1 cellular context compared by ENCODE assay signal in the genomic region with DNA sequence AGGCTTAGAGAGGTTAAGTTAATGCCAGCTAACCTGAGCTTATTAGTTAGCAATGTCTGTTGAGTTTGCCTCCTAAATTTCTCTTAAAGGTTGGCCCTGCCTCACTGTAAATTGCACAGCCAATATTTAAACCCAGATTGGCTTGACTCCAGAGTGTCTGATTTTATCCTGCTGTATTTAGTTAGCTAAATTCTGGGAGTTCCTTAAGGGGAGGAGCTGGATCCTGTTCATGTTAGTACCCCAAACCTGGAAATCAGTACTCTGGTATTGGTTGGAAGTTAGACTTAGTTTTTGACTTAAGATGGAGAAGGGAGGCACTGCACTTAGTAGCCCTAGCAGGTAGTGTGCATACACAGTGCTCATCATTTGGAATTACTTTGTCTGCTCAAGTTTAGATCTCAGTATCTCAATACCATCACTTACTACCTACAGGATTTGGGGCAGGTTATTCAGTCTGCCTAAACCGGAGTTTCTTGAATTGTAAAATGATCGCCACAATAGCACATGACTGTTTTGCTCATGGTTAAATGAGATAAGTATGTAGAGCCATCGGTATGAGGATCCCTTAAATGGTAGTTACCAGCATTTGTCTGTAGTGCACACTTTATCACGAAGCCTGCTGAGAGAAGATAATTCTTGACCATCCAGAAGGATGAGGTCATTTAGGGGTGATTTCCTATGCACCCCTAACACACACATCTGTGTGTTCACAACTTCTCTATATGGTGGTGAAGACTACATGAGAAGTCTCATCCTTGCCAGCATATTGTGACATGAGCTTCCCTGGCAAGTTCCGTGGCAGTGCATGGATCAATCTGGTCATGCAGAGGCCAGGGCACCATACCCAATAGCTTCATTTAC.
TF ChIP-seq lines count a peak whose summit lies in the region.

No MANE protein-coding gene starts in this region.

TF ChIP-seq in K562, 482 proteins besides CTCF, POLR2A, EP300 and RAD21 (continued from another document and continues in another):
- TF ChIP-seq, protein P1, sequence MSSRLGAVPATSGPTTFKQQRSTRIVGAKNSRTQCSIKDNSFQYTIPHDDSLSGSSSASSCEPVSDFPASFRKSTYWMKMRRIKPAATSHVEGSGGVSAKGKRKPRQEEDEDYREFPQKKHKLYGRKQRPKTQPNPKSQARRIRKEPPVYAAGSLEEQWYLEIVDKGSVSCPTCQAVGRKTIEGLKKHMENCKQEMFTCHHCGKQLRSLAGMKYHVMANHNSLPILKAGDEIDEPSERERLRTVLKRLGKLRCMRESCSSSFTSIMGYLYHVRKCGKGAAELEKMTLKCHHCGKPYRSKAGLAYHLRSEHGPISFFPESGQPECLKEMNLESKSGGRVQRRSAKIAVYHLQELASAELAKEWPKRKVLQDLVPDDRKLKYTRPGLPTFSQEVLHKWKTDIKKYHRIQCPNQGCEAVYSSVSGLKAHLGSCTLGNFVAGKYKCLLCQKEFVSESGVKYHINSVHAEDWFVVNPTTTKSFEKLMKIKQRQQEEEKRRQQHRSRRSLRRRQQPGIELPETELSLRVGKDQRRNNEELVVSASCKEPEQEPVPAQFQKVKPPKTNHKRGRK (tag; IDR thresholded peaks at IDR 0.05), result no peak
- TF ChIP-seq PKNOX1 (IDR thresholded peaks at IDR 0.05) (no peak), ZNF408 (CRISPR knock-in tag; IDR thresholded peaks at IDR 0.05; ENCODE audit: low read depth) (no peak), ZNF592 (IDR thresholded peaks at IDR 0.05) (peak; percentile 83; the same call in 1 of the 2 replicates), MXI1 (IDR thresholded peaks at IDR 0.05; ENCODE audit: low read depth, low read length) (no peak), PRMT5 (CRISPR knock-in tag; IDR thresholded peaks at IDR 0.05) (no peak), MTA1 (IDR thresholded peaks at IDR 0.05; ENCODE audit: borderline replicate concordance) (no peak), ZNF174 (CRISPR knock-in tag; IDR thresholded peaks at IDR 0.05) (no peak), CHD1 (IDR thresholded peaks at IDR 0.05; ENCODE audit: low read length) (no peak), FOXO4 (CRISPR knock-in tag; IDR thresholded peaks at IDR 0.05) (no peak), TCF7 (IDR thresholded peaks at IDR 0.05; ENCODE audit: borderline replicate concordance) (no peak), ZBTB5 (IDR thresholded peaks at IDR 0.05) (no peak), HMGXB4 (CRISPR knock-in tag; IDR thresholded peaks at IDR 0.05) (no peak), KLF6 (CRISPR knock-in tag; IDR thresholded peaks at IDR 0.05; ENCODE audit: borderline replicate concordance) (peak; percentile 60; the same call in 1 of the 2 replicates), DACH1 (IDR thresholded peaks at IDR 0.05; ENCODE audit: partially characterized antibody) (no peak), THAP7 (CRISPR knock-in tag; IDR thresholded peaks at IDR 0.05) (no peak), SIN3B (IDR thresholded peaks at IDR 0.05; ENCODE audit: low read depth) (no peak), FIP1L1 (IDR thresholded peaks at IDR 0.05; ENCODE audit: low read depth, low read length, poor library complexity, severe bottlenecking) (no peak), HEY1 (CRISPR knock-in tag; IDR thresholded peaks at IDR 0.05; ENCODE audit: borderline replicate concordance) (no peak), LCOR (CRISPR knock-in tag; IDR thresholded peaks at IDR 0.05) (peak; percentile 67; the same call in 1 of the 2 replicates), MBD2 (IDR thresholded peaks at IDR 0.05; ENCODE audit: borderline replicate concordance, low read depth) (no peak)
- TF ChIP-seq, protein P2, sequence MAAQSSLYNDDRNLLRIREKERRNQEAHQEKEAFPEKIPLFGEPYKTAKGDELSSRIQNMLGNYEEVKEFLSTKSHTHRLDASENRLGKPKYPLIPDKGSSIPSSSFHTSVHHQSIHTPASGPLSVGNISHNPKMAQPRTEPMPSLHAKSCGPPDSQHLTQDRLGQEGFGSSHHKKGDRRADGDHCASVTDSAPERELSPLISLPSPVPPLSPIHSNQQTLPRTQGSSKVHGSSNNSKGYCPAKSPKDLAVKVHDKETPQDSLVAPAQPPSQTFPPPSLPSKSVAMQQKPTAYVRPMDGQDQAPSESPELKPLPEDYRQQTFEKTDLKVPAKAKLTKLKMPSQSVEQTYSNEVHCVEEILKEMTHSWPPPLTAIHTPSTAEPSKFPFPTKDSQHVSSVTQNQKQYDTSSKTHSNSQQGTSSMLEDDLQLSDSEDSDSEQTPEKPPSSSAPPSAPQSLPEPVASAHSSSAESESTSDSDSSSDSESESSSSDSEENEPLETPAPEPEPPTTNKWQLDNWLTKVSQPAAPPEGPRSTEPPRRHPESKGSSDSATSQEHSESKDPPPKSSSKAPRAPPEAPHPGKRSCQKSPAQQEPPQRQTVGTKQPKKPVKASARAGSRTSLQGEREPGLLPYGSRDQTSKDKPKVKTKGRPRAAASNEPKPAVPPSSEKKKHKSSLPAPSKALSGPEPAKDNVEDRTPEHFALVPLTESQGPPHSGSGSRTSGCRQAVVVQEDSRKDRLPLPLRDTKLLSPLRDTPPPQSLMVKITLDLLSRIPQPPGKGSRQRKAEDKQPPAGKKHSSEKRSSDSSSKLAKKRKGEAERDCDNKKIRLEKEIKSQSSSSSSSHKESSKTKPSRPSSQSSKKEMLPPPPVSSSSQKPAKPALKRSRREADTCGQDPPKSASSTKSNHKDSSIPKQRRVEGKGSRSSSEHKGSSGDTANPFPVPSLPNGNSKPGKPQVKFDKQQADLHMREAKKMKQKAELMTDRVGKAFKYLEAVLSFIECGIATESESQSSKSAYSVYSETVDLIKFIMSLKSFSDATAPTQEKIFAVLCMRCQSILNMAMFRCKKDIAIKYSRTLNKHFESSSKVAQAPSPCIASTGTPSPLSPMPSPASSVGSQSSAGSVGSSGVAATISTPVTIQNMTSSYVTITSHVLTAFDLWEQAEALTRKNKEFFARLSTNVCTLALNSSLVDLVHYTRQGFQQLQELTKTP (IDR thresholded peaks at IDR 0.05; ENCODE audit: low read depth in 1 of 2, partially characterized antibody in 2 of 2), result no peak
- TF ChIP-seq, protein P3, sequence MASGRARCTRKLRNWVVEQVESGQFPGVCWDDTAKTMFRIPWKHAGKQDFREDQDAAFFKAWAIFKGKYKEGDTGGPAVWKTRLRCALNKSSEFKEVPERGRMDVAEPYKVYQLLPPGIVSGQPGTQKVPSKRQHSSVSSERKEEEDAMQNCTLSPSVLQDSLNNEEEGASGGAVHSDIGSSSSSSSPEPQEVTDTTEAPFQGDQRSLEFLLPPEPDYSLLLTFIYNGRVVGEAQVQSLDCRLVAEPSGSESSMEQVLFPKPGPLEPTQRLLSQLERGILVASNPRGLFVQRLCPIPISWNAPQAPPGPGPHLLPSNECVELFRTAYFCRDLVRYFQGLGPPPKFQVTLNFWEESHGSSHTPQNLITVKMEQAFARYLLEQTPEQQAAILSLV (tag; IDR thresholded peaks at IDR 0.05), result no peak
- TF ChIP-seq, protein P4, sequence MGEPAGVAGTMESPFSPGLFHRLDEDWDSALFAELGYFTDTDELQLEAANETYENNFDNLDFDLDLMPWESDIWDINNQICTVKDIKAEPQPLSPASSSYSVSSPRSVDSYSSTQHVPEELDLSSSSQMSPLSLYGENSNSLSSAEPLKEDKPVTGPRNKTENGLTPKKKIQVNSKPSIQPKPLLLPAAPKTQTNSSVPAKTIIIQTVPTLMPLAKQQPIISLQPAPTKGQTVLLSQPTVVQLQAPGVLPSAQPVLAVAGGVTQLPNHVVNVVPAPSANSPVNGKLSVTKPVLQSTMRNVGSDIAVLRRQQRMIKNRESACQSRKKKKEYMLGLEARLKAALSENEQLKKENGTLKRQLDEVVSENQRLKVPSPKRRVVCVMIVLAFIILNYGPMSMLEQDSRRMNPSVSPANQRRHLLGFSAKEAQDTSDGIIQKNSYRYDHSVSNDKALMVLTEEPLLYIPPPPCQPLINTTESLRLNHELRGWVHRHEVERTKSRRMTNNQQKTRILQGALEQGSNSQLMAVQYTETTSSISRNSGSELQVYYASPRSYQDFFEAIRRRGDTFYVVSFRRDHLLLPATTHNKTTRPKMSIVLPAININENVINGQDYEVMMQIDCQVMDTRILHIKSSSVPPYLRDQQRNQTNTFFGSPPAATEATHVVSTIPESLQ (CRISPR knock-in tag; IDR thresholded peaks at IDR 0.05), result no peak
- TF ChIP-seq, protein P5, sequence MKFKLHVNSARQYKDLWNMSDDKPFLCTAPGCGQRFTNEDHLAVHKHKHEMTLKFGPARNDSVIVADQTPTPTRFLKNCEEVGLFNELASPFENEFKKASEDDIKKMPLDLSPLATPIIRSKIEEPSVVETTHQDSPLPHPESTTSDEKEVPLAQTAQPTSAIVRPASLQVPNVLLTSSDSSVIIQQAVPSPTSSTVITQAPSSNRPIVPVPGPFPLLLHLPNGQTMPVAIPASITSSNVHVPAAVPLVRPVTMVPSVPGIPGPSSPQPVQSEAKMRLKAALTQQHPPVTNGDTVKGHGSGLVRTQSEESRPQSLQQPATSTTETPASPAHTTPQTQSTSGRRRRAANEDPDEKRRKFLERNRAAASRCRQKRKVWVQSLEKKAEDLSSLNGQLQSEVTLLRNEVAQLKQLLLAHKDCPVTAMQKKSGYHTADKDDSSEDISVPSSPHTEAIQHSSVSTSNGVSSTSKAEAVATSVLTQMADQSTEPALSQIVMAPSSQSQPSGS (CRISPR knock-in tag; IDR thresholded peaks at IDR 0.05), result no peak
